8 cellular contexts compared by ENCODE assay signal in genomic region chr14:80941241-80942157, GRCh38. TPM values are rescaled to one million over a fixed set of nuclear protein-coding genes. Genes with fewer than 3 reads are reported as not detected.
A peak's percentile ranks its signal among the peaks of the same experiment; 100 is the strongest.
DNase-seq lines count a peak whose midpoint lies in the region; ATAC-seq and TF ChIP-seq lines count a peak whose summit lies in the region.

Gene CEP128, minus strand, starts transcription at chr14:80941738.

- TF ChIP-seq POLR2A in IMR-90 (IDR thresholded peaks at IDR 0.05; ENCODE audit: low read depth, low read length): no peak

- no peak within 1 kb of the TSS; the same call in 1 of the 2 replicates for H2AK5ac ChIP-seq in IMR-90 (ENCODE audit: low read depth, low read length)

- no peaks in the 10 kb centered on the region for H3K9me1 ChIP-seq in IMR-90 (ENCODE audit: insufficient read depth, low read length)

- TF ChIP-seq CTCF in IMR-90 (conservative IDR thresholded peaks at IDR 0.05; ENCODE audit: low read depth, low read length) (no peak), mucosa of descending colon (IDR thresholded peaks at IDR 0.05) (no peak)

- H3K9ac ChIP-seq in IMR-90 (ENCODE audit: low read depth, low read length): peak within 1 kb of the TSS; percentile 82

- H2BK15ac ChIP-seq in IMR-90 (ENCODE audit: low read depth, low read length): peak within 1 kb of the TSS; percentile 60; the same call in 1 of the 3 replicates

- no peak within 1 kb of the TSS for H2BK20ac ChIP-seq in IMR-90 (ENCODE audit: low read depth, low read length)

- intact Hi-C loops in IMR-90 (cut with micrococcal nuclease): no loop called here
- intact Hi-C loops in mucosa of descending colon (cut with DNase I, micrococcal nuclease): no loop called here

- H3K27ac ChIP-seq in IMR-90 (ENCODE audit: insufficient read depth, low read length) (peak within 1 kb of the TSS; percentile 76), epithelial cell of prostate (peak within 1 kb of the TSS; percentile 43)

- H3K4me2 ChIP-seq in IMR-90 (ENCODE audit: low read depth, low read length): peak within 1 kb of the TSS; percentile 98

- in situ Hi-C loops in IMR-90 (cut with MboI; ENCODE audit: low sequenced_read_pairs): no loop called here

- H3K36me3 ChIP-seq in IMR-90 (ENCODE audit: control insufficient read depth, insufficient read depth, low read length) (no peaks in the 10 kb centered on the region), mucosa of descending colon (ENCODE audit: low read depth) (no peaks in the 10 kb centered on the region)

- POLR2A ChIA-PET in IMR-90 (lab: Charles Lee; ENCODE audit: unreplicated experiment): no interaction called here

- dilution Hi-C loops in IMR-90 (cut with HindIII; ENCODE audit: low sequenced_read_pairs, unreplicated experiment): no loop called here

- peak within 1 kb of the TSS; percentile 95 for H4K5ac ChIP-seq in IMR-90 (ENCODE audit: low read depth, low read length)

- H3K4ac ChIP-seq in IMR-90 (ENCODE audit: low read depth, low read length): peak within 1 kb of the TSS; percentile 79

- H3K56ac ChIP-seq in IMR-90 (ENCODE audit: extremely low read depth, insufficient read depth, low read length): peak within 1 kb of the TSS; percentile 69

- ATAC-seq in GM21529 (IDR thresholded peaks at IDR 0.05; ENCODE audit: unreplicated experiment) (peak; percentile 97), IMR-90 (ENCODE audit: low read depth) (peak; percentile 100), mucosa of descending colon (peak; percentile 100)

- peak within 1 kb of the TSS; percentile 97 for H2AFZ ChIP-seq in IMR-90 (replicated peaks; ENCODE audit: low read length, poor library complexity)

- H3K4me1 ChIP-seq in IMR-90 (ENCODE audit: control insufficient read depth, insufficient read depth, low read length): no peaks in the 10 kb centered on the region; the same call in 1 of the 2 replicates
- H3K4me1 ChIP-seq in mucosa of descending colon (ENCODE audit: low read depth): peaks cover 4% of the 10 kb centered on the region

- peak within 1 kb of the TSS; percentile 68 for H3K18ac ChIP-seq in IMR-90 (ENCODE audit: low read depth, low read length)

- H2BK5ac ChIP-seq in IMR-90 (ENCODE audit: low read depth, low read length, poor library complexity, severe bottlenecking): peak within 1 kb of the TSS; percentile 76

- peak within 1 kb of the TSS; percentile 87 for H2AK9ac ChIP-seq in IMR-90 (replicated peaks; ENCODE audit: low read depth, low read length, poor library complexity)

- H4K8ac ChIP-seq in IMR-90 (ENCODE audit: low read depth in 2 of 2, low read length in 2 of 2): peak within 1 kb of the TSS; percentile 97 to 98

- H3K9me3 ChIP-seq in IMR-90 (ENCODE audit: control insufficient read depth, insufficient read depth, low read length) (no peaks in the 10 kb centered on the region), mucosa of descending colon (no peaks in the 10 kb centered on the region)

- BruUV-seq in IMR-90 (replicated peaks; lab: Mats Ljungman, UMichigan): no TSS peak

- CTCF ChIA-PET in IMR-90 (lab: Yijun Ruan, JAX): interaction anchor here (1.1 kb wide), 1 partner anchor 46 kb away, joined by 3 read pairs; no protein-coding TSS in a partner anchor

- no peaks in the 10 kb centered on the region for H4K20me1 ChIP-seq in IMR-90 (ENCODE audit: insufficient read depth, low read length)

- H2BK120ac ChIP-seq in IMR-90 (ENCODE audit: low read depth, low read length): peak within 1 kb of the TSS; percentile 75

- peak within 1 kb of the TSS; percentile 83 for H3K14ac ChIP-seq in IMR-90 (replicated peaks; ENCODE audit: low read depth, low read length)

- DNase-seq in DMS153 (lab: John Stamatoyannopoulos, UW) (peak; percentile 96), IMR-90 (peak; percentile 98), OCI-M2 (lab: John Stamatoyannopoulos, UW; ENCODE audit: unreplicated experiment) (peak; percentile 93), activated T-cell treated with anti-CD3 and anti-CD28 coated beads for 4 hours (peak; percentile 74), epithelial cell of prostate (ENCODE audit: low read depth, low spot score) (peak; percentile 81), mucosa of descending colon (peak; percentile 94 to 97 (median 95))
- peak; percentile 52 to 62 for DNase-seq in stimulated activated CD8-positive, alpha-beta memory T cell treated with anti-CD3 and anti-CD28 coated beads, Interleukin-4, amount 100 ng/mL, for 1 hour (ENCODE audit: low read depth in 2 of 2, low spot score in 1 of 2)

- H3K4me3 ChIP-seq in IMR-90 (ENCODE audit: insufficient read depth, low read depth, low read length): peak within 1 kb of the TSS; percentile 76
- H3K4me3 ChIP-seq in mucosa of descending colon: peak within 1 kb of the TSS; percentile 38

- TF ChIP-seq RAD21 in IMR-90 (IDR thresholded peaks at IDR 0.05; ENCODE audit: low read length): no peak

- peak within 1 kb of the TSS; percentile 73 for H3K23ac ChIP-seq in IMR-90 (ENCODE audit: low read depth, low read length)

- peak within 1 kb of the TSS; percentile 85 for H4K91ac ChIP-seq in IMR-90 (ENCODE audit: insufficient read depth, low read depth, low read length)

- H3K27me3 ChIP-seq in IMR-90 (ENCODE audit: control insufficient read depth, insufficient read depth, low read length): no peaks in the 10 kb centered on the region

- WGBS in IMR-90 (ENCODE audit: extremely low coverage in 2 of 2, insufficient read length in 1 of 2), 2 experiments: 8% methylated on average over 4 of the region's 40 CpGs; no CpG with 5 or more reads in 1 of the 2 experiments

- peaks cover 4 to 13% of the 10 kb centered on the region in 2 experiments for H3K79me1 ChIP-seq in IMR-90 (ENCODE audit: low read depth in 1 of 2, low read length in 2 of 2)

TF ChIP-seq in IMR-90, 13 proteins besides CTCF, POLR2A, EP300 and RAD21:
- peak; percentile 80 for TF ChIP-seq MXI1 (IDR thresholded peaks at IDR 0.05; ENCODE audit: borderline replicate concordance, low read depth, low read length)
- TF ChIP-seq SMC3 (IDR thresholded peaks at IDR 0.05; ENCODE audit: low read depth, low read length): no peak
- TF ChIP-seq RCOR1 (IDR thresholded peaks at IDR 0.05; ENCODE audit: insufficient replicate concordance, low read length): no peak
- peak; percentile 52 for TF ChIP-seq USF2 (IDR thresholded peaks at IDR 0.05; ENCODE audit: low read depth, low read length)
- no peak for TF ChIP-seq BHLHE40 (IDR thresholded peaks at IDR 0.05; ENCODE audit: low read depth, low read length)
- TF ChIP-seq FOS (IDR thresholded peaks at IDR 0.05; ENCODE audit: low read depth, low read length): no peak
- no peak for TF ChIP-seq MAZ (IDR thresholded peaks at IDR 0.05; ENCODE audit: borderline replicate concordance, low read depth, low read length)

RNA-seq across cellular contexts. Expression of gene CEP128, which starts in this region (rescaled TPM):
- total RNA-seq in IMR-90 (2012; rRNA removed): 5.7 and 7.8 TPM in 2 replicates
- polyA plus RNA-seq in IMR-90 (2012; rRNA removed): 1.3 and 1.9 TPM in 2 replicates
- polyA plus RNA-seq in IMR-90 (2012; cell fraction: cytosol; rRNA removed): 0.16 and 0.26 TPM in 2 replicates
- 0.28 and 2.2 TPM in 2 replicates for polyA plus RNA-seq in IMR-90 (2012; cell fraction: nucleus; rRNA removed; ENCODE audit: low replicate concordance)
- total RNA-seq in mucosa of descending colon: 1 to 10 TPM; 5.0 to 10.0 (median 9.3) TPM

Comparison
In these comparisons a context has a peak if more than half of its experiments do, and no peak if none do; other contexts are left out.
1. Peak in every context shown above with its lines: DNase-seq, ATAC-seq, H3K4me3 ChIP-seq and H3K27ac ChIP-seq.